27 cellular contexts compared by ENCODE assay signal in the genomic region with DNA sequence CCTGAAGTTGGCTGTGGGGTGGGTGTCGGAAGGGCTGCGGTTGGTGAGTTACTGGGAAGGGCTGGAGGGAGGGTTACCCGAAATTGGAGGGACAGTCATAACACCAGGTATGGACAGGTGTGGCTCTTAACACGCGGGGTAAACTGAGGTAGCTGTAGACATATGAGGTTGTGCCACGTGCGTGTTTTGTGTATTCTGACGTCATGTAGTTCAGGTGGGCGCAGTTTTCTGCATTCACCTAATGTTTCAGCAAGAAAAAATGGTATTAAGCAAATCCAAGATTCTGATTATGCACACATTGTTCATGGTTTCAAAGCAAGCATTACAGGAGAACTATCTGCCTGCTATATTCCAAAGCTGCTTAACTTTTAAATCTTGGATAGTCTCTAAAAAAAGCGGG.
"Had no signal": no experiment of that assay in that cellular context is flagged by ENCODE, and none has a peak within 500 bp of the region (broad histone marks: within the 10 kb centered on the region; RNA-seq: fewer than 3 reads in every experiment).

No MANE protein-coding gene starts in this region.

- H3K27ac ChIP-seq: adrenal gland, KMS-11, PC-9, RWPE1, WERI-Rb-1 had no signal

- DNase-seq: activated CD4-positive, alpha-beta T cell treated with anti-CD3 and anti-CD28 coated beads, Interleukin-2, amount 10 ng/mL, durations not matched to agents 24 days and 14 days; activated CD4-positive, alpha-beta T cell treated with anti-CD3 and anti-CD28 coated beads, Interleukin-2, amount 50 U/mL, for 4 hours; activated CD8-positive, alpha-beta T cell treated with anti-CD3 and anti-CD28 coated beads for 36 hours; activated effector memory CD4-positive, alpha-beta T cell treated with anti-CD3 and anti-CD28 coated beads, Interleukin-2, amount 50 U/mL, for 16 hours; activated naive CD4-positive, alpha-beta T cell treated with Interleukin-2 at 50 U/mL for 16 hours; activated T-cell treated with anti-CD3 and anti-CD28 coated beads, Interleukin-2, amount 50 U/mL, for 1 hour; activated T-cell treated with anti-CD3 and anti-CD28 coated beads, Interleukin-2, amount 50 U/mL, for 72 hours; cerebellar nuclear complex; NCI-H1417; NCI-H146; NCI-H187; NCI-H2029 treated with DMSO at 0.1 percent for 48 hours; NCI-H526; NCI-H748 treated with DMSO at 0.1 percent for 48 hours; NK-92 treated with Interleukin-12 subunit alpha and Interleukin-12 subunit beta, amount 100 ng/mL, for 24 hours; SIG-M5; T-cell; T-helper 17 cell; WERI-Rb-1 had no signal

- ATAC-seq: activated CD8-positive, alpha-beta T cell treated with anti-CD3 and anti-CD28 coated beads for 36 hours; activated naive CD4-positive, alpha-beta T cell treated with anti-CD3 and anti-CD28 coated beads, Interleukin-2, amount 50 U/mL, for 72 hours; activated T-cell treated with anti-CD3 and anti-CD28 coated beads, Interleukin-2, amount 50 U/mL, for 72 hours; activated T-helper 17 cell treated with anti-CD3 and anti-CD28 coated beads, Interleukin-2, amount 50 U/mL, for 72 hours; Right ventricle myocardium inferior; T-cell; T-helper 17 cell had no signal

- H3K4me1 Mint-ChIP-seq: activated CD4-positive, alpha-beta T cell treated with anti-CD3 and anti-CD28 coated beads, Interleukin-2, amount 10 ng/mL, durations not matched to agents 24 days and 14 days; activated T-helper 17 cell treated with anti-CD3 and anti-CD28 coated beads, Interleukin-2, amount 50 U/mL, for 72 hours; T-cell; T-helper 17 cell had no signal

- H3K9ac ChIP-seq: KMS-11 had no signal

- FAIRE-seq: RCC 7860 had no signal

- H3K36me3 Mint-ChIP-seq: activated naive CD4-positive, alpha-beta T cell treated with anti-CD3 and anti-CD28 coated beads, Interleukin-2, amount 50 U/mL, for 72 hours; T-cell had no signal

- H3K4me3 Mint-ChIP-seq: activated CD4-positive, alpha-beta T cell treated with anti-CD3 and anti-CD28 coated beads, Interleukin-2, amount 10 ng/mL, durations not matched to agents 24 days and 14 days; activated CD8-positive, alpha-beta T cell treated with anti-CD3 and anti-CD28 coated beads for 36 hours; activated T-cell treated with anti-CD3 and anti-CD28 coated beads, Interleukin-2, amount 50 U/mL, for 72 hours; activated T-helper 17 cell treated with anti-CD3 and anti-CD28 coated beads, Interleukin-2, amount 50 U/mL, for 72 hours; T-cell; T-helper 17 cell had no signal

- H3K4me1 ChIP-seq: adrenal gland had no signal

- H3K9me3 ChIP-seq: adrenal gland had no signal

- H3K4me3 ChIP-seq: adrenal gland, PC-9 had no signal

- H2AFZ ChIP-seq: PC-9 had no signal

- H3K9me3 Mint-ChIP-seq: activated CD4-positive, alpha-beta T cell treated with anti-CD3 and anti-CD28 coated beads, Interleukin-2, amount 10 ng/mL, durations not matched to agents 24 days and 14 days; activated CD8-positive, alpha-beta T cell treated with anti-CD3 and anti-CD28 coated beads for 36 hours; activated naive CD4-positive, alpha-beta T cell treated with anti-CD3 and anti-CD28 coated beads, Interleukin-2, amount 50 U/mL, for 72 hours; activated T-cell treated with anti-CD3 and anti-CD28 coated beads, Interleukin-2, amount 50 U/mL, for 72 hours; activated T-helper 17 cell treated with anti-CD3 and anti-CD28 coated beads, Interleukin-2, amount 50 U/mL, for 72 hours; T-cell had no signal

- H3K27me3 Mint-ChIP-seq: activated CD4-positive, alpha-beta T cell treated with anti-CD3 and anti-CD28 coated beads, Interleukin-2, amount 10 ng/mL, durations not matched to agents 24 days and 14 days; activated T-helper 17 cell treated with anti-CD3 and anti-CD28 coated beads, Interleukin-2, amount 50 U/mL, for 72 hours had no signal

- H3K36me3 ChIP-seq: adrenal gland, WERI-Rb-1 had no signal

- H3K4me2 ChIP-seq: KMS-11 had no signal

- H3K27ac Mint-ChIP-seq: activated CD4-positive, alpha-beta T cell treated with anti-CD3 and anti-CD28 coated beads, Interleukin-2, amount 10 ng/mL, durations not matched to agents 24 days and 14 days; activated CD8-positive, alpha-beta T cell treated with anti-CD3 and anti-CD28 coated beads for 36 hours; activated naive CD4-positive, alpha-beta T cell treated with anti-CD3 and anti-CD28 coated beads, Interleukin-2, amount 50 U/mL, for 72 hours; activated T-cell treated with anti-CD3 and anti-CD28 coated beads, Interleukin-2, amount 50 U/mL, for 72 hours; activated T-helper 17 cell treated with anti-CD3 and anti-CD28 coated beads, Interleukin-2, amount 50 U/mL, for 72 hours; T-cell; T-helper 17 cell had no signal
